In genomic region chr14:89617471-89618291, GRCh38 we compare ENCODE assay signal across 8 cellular contexts.
DNase-seq lines count a peak whose midpoint lies in the region; ATAC-seq, FAIRE-seq and TF ChIP-seq lines count a peak whose summit lies in the region.

No MANE protein-coding gene starts in this region.

- 1 to 2% methylated on average over 19 of the region's 19 CpGs for WGBS in sigmoid colon, 2 donors

- peak overlapping the region; percentile 98 for H3K4me3 ChIP-seq in RWPE2 (ENCODE audit: severe bottlenecking)
- H3K4me3 ChIP-seq in bronchial epithelial cell (ENCODE audit: low read depth, low read length) = peak overlapping the region; percentile 68
- H3K4me3 ChIP-seq in sigmoid colon = peak overlapping the region; percentile 55 to 85 (median 68)

- H3K27ac ChIP-seq in RWPE2 (ENCODE audit: poor library complexity, severe bottlenecking) (no peak overlapping the region), sigmoid colon (peak overlapping the region; percentile 70 to 84 (median 76))

- ATAC-seq in HG03135 (IDR thresholded peaks at IDR 0.05; ENCODE audit: unreplicated experiment) = peak; percentile 31
- ATAC-seq in RWPE2 (ENCODE audit: low read depth) = peak; percentile 24; the same call in 1 of the 3 replicates
- no peak for ATAC-seq in GM18870 (IDR thresholded peaks at IDR 0.05; ENCODE audit: unreplicated experiment)

- no peak for TF ChIP-seq POLR2A in sigmoid colon (IDR thresholded peaks at IDR 0.05)

- DNase-seq in activated gamma-delta T cell treated with Interleukin-2 at 50 U/mL for 16 hours (peak; percentile 24), activated gamma-delta T cell (lab: John Stamatoyannopoulos, UW) (no peak), RWPE2 (ENCODE audit: low spot score) (no peak), bronchial epithelial cell (ENCODE audit: low read depth) (peak; percentile 36), iPS-NIHi7 (ENCODE audit: extremely low spot score) (peak; percentile 26), sigmoid colon (no peak)

- TF ChIP-seq EP300 in sigmoid colon (IDR thresholded peaks at IDR 0.05) = no peak

- H3K4me1 ChIP-seq in RWPE2 (ENCODE audit: insufficient read depth, poor library complexity, severe bottlenecking) (peaks cover 5% of the 10 kb centered on the region), sigmoid colon (peaks cover 0 to 28% (median 13%) of the 10 kb centered on the region in 4 donors)

- TF ChIP-seq CTCF in RWPE2 (IDR thresholded peaks at IDR 0.05; ENCODE audit: poor library complexity, severe bottlenecking) (no peak), bronchial epithelial cell (IDR thresholded peaks at IDR 0.05; ENCODE audit: insufficient read depth, low read length, severe bottlenecking) (no peak), sigmoid colon (IDR thresholded peaks at IDR 0.05) (no peak)

- no peaks in the 10 kb centered on the region for H3K9me3 ChIP-seq in RWPE2 (ENCODE audit: severe bottlenecking)
- no peaks in the 10 kb centered on the region for H3K9me3 ChIP-seq in sigmoid colon

- FAIRE-seq in bronchial epithelial cell (lab: Jason Lieb, UNC) = no peak

- intact Hi-C loops in sigmoid colon (cut with DNase I) = loop anchor here (5.0 to 10.0 kb wide), 4 partner anchors 85 to 575 kb away; partner anchors contain the start of gene FOXN3

- H3K27me3 ChIP-seq in RWPE2 (ENCODE audit: insufficient read depth, poor library complexity, severe bottlenecking) (no peaks in the 10 kb centered on the region), bronchial epithelial cell (ENCODE audit: control insufficient read depth, insufficient read depth, low read length) (no peaks in the 10 kb centered on the region), sigmoid colon (no peaks in the 10 kb centered on the region)

- H3K36me3 ChIP-seq in RWPE2 (ENCODE audit: low read depth) (no peaks in the 10 kb centered on the region), bronchial epithelial cell (ENCODE audit: control insufficient read depth, insufficient read depth, low read length) (no peaks in the 10 kb centered on the region), sigmoid colon (no peaks in the 10 kb centered on the region)

Comparison
In these comparisons a context has a peak if more than half of its experiments do, and no peak if none do; other contexts are left out.
1. DNase-seq: peak in activated gamma-delta T cell treated with Interleukin-2 at 50 U/mL for 16 hours (single experiment), bronchial epithelial cell (single experiment) and iPS-NIHi7 (single experiment); none in activated gamma-delta T cell (single experiment), RWPE2 (single experiment) and sigmoid colon (single experiment).
2. Peak in every context shown above with its lines, with median percentiles within 50 percentile points of each other: H3K4me3 ChIP-seq.